Comparison of ENCODE assay signal across 30 cellular contexts in the genomic region with DNA sequence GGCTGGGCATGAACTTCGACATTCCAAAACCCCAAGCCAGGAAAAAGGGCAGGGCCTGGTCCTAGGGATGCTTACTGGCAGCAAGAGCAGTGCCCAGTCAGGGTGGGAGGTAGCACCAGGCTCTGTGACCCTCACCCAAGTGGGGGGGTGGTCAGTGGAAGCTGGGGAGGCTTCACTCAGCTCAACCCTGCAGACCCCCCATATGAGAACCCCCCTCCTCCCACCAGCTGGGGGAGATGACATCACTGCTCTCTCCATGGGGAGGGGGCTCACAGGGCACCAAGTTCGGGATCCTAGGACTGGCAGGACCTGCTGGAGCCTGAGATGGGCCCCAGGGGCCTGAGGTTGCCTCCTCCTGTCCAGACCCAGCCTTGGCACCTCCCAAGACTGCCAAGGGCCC.
"Had no signal": no experiment of that assay in that cellular context is flagged by ENCODE, and none has a peak within 500 bp of the region (broad histone marks: within the 10 kb centered on the region; RNA-seq: fewer than 3 reads in every experiment).

No MANE protein-coding gene starts in this region.

- DNase-seq: activated CD4-positive, alpha-beta memory T cell treated with anti-CD3 and anti-CD28 coated beads, Interleukin-2, amount 10 ng/mL, durations not matched to agents 7 days and 5 days; activated CD4-positive, alpha-beta T cell treated with anti-CD3 and anti-CD28 coated beads for 36 hours; activated CD4-positive, alpha-beta T cell treated with anti-CD3 and anti-CD28 coated beads, Interleukin-2, amount 10 ng/mL, durations not matched to agents 24 days and 14 days; activated CD4-positive, CD25-positive, alpha-beta regulatory T cell; activated CD4-positive, CD25-positive, alpha-beta regulatory T cell treated with anti-CD3 and anti-CD28 coated beads, Interleukin-2, amount 50 U/mL, for 72 hours; activated CD8-positive, alpha-beta memory T cell treated with anti-CD3 and anti-CD28 coated beads, Interleukin-2, amount 50 U/mL, for 48 hours; activated gamma-delta T cell; activated naive CD4-positive, alpha-beta T cell; activated naive CD4-positive, alpha-beta T cell treated with anti-CD3 and anti-CD28 coated beads, Interleukin-2, amount 10 ng/mL, durations not matched to agents 7 days and 5 days; activated naive CD8-positive, alpha-beta T cell treated with anti-CD3 and anti-CD28 coated beads, Interleukin-2, amount 10 ng/mL, durations not matched to agents 7 days and 5 days; activated T-cell treated with anti-CD3 and anti-CD28 coated beads for 4 hours; activated T-cell treated with anti-CD3 and anti-CD28 coated beads, Interleukin-2, amount 50 U/mL, for 24 hours; activated T-cell treated with anti-CD3 and anti-CD28 coated beads, Interleukin-2, amount 50 U/mL, for 72 hours; dorsolateral prefrontal cortex; effector memory CD4-positive, alpha-beta T cell; esophagus squamous epithelium; head of caudate nucleus; T-helper 1 cell; T-helper 17 cell; T1000 had no signal

- ATAC-seq: activated CD4-positive, alpha-beta T cell treated with anti-CD3 and anti-CD28 coated beads for 36 hours; activated naive CD4-positive, alpha-beta T cell treated with anti-CD3 and anti-CD28 coated beads, Interleukin-2, amount 50 U/mL, for 72 hours; activated T-cell treated with anti-CD3 and anti-CD28 coated beads, Interleukin-2, amount 50 U/mL, for 72 hours; T-helper 17 cell had no signal

- FAIRE-seq: bronchial epithelial cell, frontal cortex had no signal

- H3K27me3 Mint-ChIP-seq: activated CD4-positive, alpha-beta memory T cell treated with anti-CD3 and anti-CD28 coated beads, Interleukin-2, amount 10 ng/mL, durations not matched to agents 7 days and 5 days; activated CD4-positive, alpha-beta T cell treated with anti-CD3 and anti-CD28 coated beads for 36 hours; activated CD4-positive, alpha-beta T cell treated with anti-CD3 and anti-CD28 coated beads, Interleukin-2, amount 10 ng/mL, durations not matched to agents 24 days and 14 days; activated naive CD4-positive, alpha-beta T cell treated with anti-CD3 and anti-CD28 coated beads, Interleukin-2, amount 10 ng/mL, durations not matched to agents 7 days and 5 days; activated naive CD8-positive, alpha-beta T cell treated with anti-CD3 and anti-CD28 coated beads, Interleukin-2, amount 10 ng/mL, durations not matched to agents 7 days and 5 days; activated T-cell treated with anti-CD3 and anti-CD28 coated beads, Interleukin-2, amount 50 U/mL, for 24 hours; brain; central memory CD8-positive, alpha-beta T cell; dendritic cell treated with granulocyte-macrophage colony-stimulating factor and Interleukin-4, amounts not matched to agents 40 ng/mL and 50 ng/mL, for 4 days; T-helper 17 cell had no signal

- H3K4me3 Mint-ChIP-seq: activated CD4-positive, alpha-beta memory T cell treated with anti-CD3 and anti-CD28 coated beads, Interleukin-2, amount 10 ng/mL, durations not matched to agents 7 days and 5 days; activated CD4-positive, alpha-beta T cell treated with anti-CD3 and anti-CD28 coated beads for 36 hours; activated CD4-positive, alpha-beta T cell treated with anti-CD3 and anti-CD28 coated beads, Interleukin-2, amount 10 ng/mL, durations not matched to agents 24 days and 14 days; activated naive CD4-positive, alpha-beta T cell treated with anti-CD3 and anti-CD28 coated beads, Interleukin-2, amount 10 ng/mL, durations not matched to agents 7 days and 5 days; activated naive CD8-positive, alpha-beta T cell treated with anti-CD3 and anti-CD28 coated beads, Interleukin-2, amount 10 ng/mL, durations not matched to agents 7 days and 5 days; activated T-cell treated with anti-CD3 and anti-CD28 coated beads, Interleukin-2, amount 50 U/mL, for 24 hours; activated T-cell treated with anti-CD3 and anti-CD28 coated beads, Interleukin-2, amount 50 U/mL, for 72 hours; brain; central memory CD8-positive, alpha-beta T cell; dendritic cell treated with granulocyte-macrophage colony-stimulating factor and Interleukin-4, amounts not matched to agents 40 ng/mL and 50 ng/mL, for 4 days; T-helper 17 cell; T-helper 2 cell treated with Interferon-gamma antibody and Interleukin-4, amounts not matched to agents 5 μg/mL and 100 μg/mL, for 36 hours had no signal

- H3K27ac Mint-ChIP-seq: activated CD4-positive, alpha-beta memory T cell treated with anti-CD3 and anti-CD28 coated beads, Interleukin-2, amount 10 ng/mL, durations not matched to agents 7 days and 5 days; activated CD4-positive, alpha-beta T cell treated with anti-CD3 and anti-CD28 coated beads for 36 hours; activated CD4-positive, alpha-beta T cell treated with anti-CD3 and anti-CD28 coated beads, Interleukin-2, amount 10 ng/mL, durations not matched to agents 24 days and 14 days; activated naive CD4-positive, alpha-beta T cell treated with anti-CD3 and anti-CD28 coated beads, Interleukin-2, amount 10 ng/mL, durations not matched to agents 7 days and 5 days; activated naive CD4-positive, alpha-beta T cell treated with anti-CD3 and anti-CD28 coated beads, Interleukin-2, amount 50 U/mL, for 72 hours; activated naive CD8-positive, alpha-beta T cell treated with anti-CD3 and anti-CD28 coated beads, Interleukin-2, amount 10 ng/mL, durations not matched to agents 7 days and 5 days; activated T-cell treated with anti-CD3 and anti-CD28 coated beads, Interleukin-2, amount 50 U/mL, for 24 hours; activated T-cell treated with anti-CD3 and anti-CD28 coated beads, Interleukin-2, amount 50 U/mL, for 72 hours; dendritic cell treated with granulocyte-macrophage colony-stimulating factor and Interleukin-4, amounts not matched to agents 40 ng/mL and 50 ng/mL, for 4 days; T-helper 17 cell; T-helper 2 cell treated with Interferon-gamma antibody and Interleukin-4, amounts not matched to agents 5 μg/mL and 100 μg/mL, for 36 hours had no signal

- H3K9me3 ChIP-seq: ascending aorta, esophagus squamous epithelium had no signal

- H3K27ac ChIP-seq: ascending aorta, coronary artery, epithelial cell of prostate, esophagus squamous epithelium had no signal

- H3K9me3 Mint-ChIP-seq: activated CD4-positive, alpha-beta memory T cell treated with anti-CD3 and anti-CD28 coated beads, Interleukin-2, amount 10 ng/mL, durations not matched to agents 7 days and 5 days; activated CD4-positive, alpha-beta T cell treated with anti-CD3 and anti-CD28 coated beads, Interleukin-2, amount 10 ng/mL, durations not matched to agents 24 days and 14 days; activated naive CD4-positive, alpha-beta T cell treated with anti-CD3 and anti-CD28 coated beads, Interleukin-2, amount 10 ng/mL, durations not matched to agents 7 days and 5 days; activated naive CD4-positive, alpha-beta T cell treated with anti-CD3 and anti-CD28 coated beads, Interleukin-2, amount 50 U/mL, for 72 hours; activated naive CD8-positive, alpha-beta T cell treated with anti-CD3 and anti-CD28 coated beads, Interleukin-2, amount 10 ng/mL, durations not matched to agents 7 days and 5 days; activated T-cell treated with anti-CD3 and anti-CD28 coated beads, Interleukin-2, amount 50 U/mL, for 24 hours; activated T-cell treated with anti-CD3 and anti-CD28 coated beads, Interleukin-2, amount 50 U/mL, for 72 hours; brain; central memory CD8-positive, alpha-beta T cell; dendritic cell treated with granulocyte-macrophage colony-stimulating factor and Interleukin-4, amounts not matched to agents 40 ng/mL and 50 ng/mL, for 4 days; T-helper 2 cell treated with Interferon-gamma antibody and Interleukin-4, amounts not matched to agents 5 μg/mL and 100 μg/mL, for 36 hours had no signal

- H3K36me3 Mint-ChIP-seq: activated naive CD4-positive, alpha-beta T cell treated with anti-CD3 and anti-CD28 coated beads, Interleukin-2, amount 10 ng/mL, durations not matched to agents 7 days and 5 days; activated naive CD4-positive, alpha-beta T cell treated with anti-CD3 and anti-CD28 coated beads, Interleukin-2, amount 50 U/mL, for 72 hours; activated naive CD8-positive, alpha-beta T cell treated with anti-CD3 and anti-CD28 coated beads, Interleukin-2, amount 10 ng/mL, durations not matched to agents 7 days and 5 days; brain had no signal

- H3K27me3 ChIP-seq: ascending aorta, dorsolateral prefrontal cortex, esophagus squamous epithelium had no signal

- H3K4me3 ChIP-seq: ascending aorta, coronary artery, dorsolateral prefrontal cortex, esophagus squamous epithelium had no signal
